21 cellular contexts compared by ENCODE assay signal in genomic region chr10:20596065-20596760, GRCh38.
DNase-seq lines count a peak whose midpoint lies in the region; ATAC-seq and TF ChIP-seq lines count a peak whose summit lies in the region.
"Had no signal": no experiment of that assay in that cellular context is flagged by ENCODE, and none has a peak within 500 bp of the region (broad histone marks: within the 10 kb centered on the region; RNA-seq: fewer than 3 reads in every experiment).

No MANE protein-coding gene starts in this region.

- POLR2A ChIA-PET in T-cell (lab: Charles Lee) = no interaction called here

- TF ChIP-seq CTCF in cardiac muscle cell (IDR thresholded peaks at IDR 0.05; ENCODE audit: low read depth, low read length) (no peak), endothelial cell (IDR thresholded peaks at IDR 0.05; ENCODE audit: unreplicated experiment) (no peak)

- H3K36me3 Mint-ChIP-seq in endothelial cell (ENCODE audit: low read depth, unreplicated experiment) (no peaks in the 10 kb centered on the region), T-cell (no peaks in the 10 kb centered on the region)
- H3K36me3 Mint-ChIP-seq: CD8-positive, alpha-beta T cell had no signal

- H3K4me3 Mint-ChIP-seq in endothelial cell (ENCODE audit: unreplicated experiment) (no peak overlapping the region), T-cell (no peak overlapping the region)
- H3K4me3 Mint-ChIP-seq: activated CD8-positive, alpha-beta T cell treated with anti-CD3 and anti-CD28 coated beads, Interleukin-2, amount 10 ng/mL, durations not matched to agents 7 days and 5 days; activated T-helper 1 cell treated with anti-CD3 and anti-CD28 coated beads, Interleukin-12 subunit alpha, Interleukin-12 subunit beta, Interleukin-2, Interleukin-4 antibody, amounts not matched to agents 30 ng/mL and 10 ng/mL and 1 ng/mL, durations not matched to agents 14 hours and 24 hours and 36 hours; CD8-positive, alpha-beta T cell had no signal

- H3K36me3 ChIP-seq in cardiac muscle cell = no peaks in the 10 kb centered on the region
- no peaks in the 10 kb centered on the region for H3K36me3 ChIP-seq in mesodermal cell (ENCODE audit: control insufficient read depth, insufficient read depth, low read length)
- H3K36me3 ChIP-seq: colonic mucosa, heart right ventricle, thoracic aorta, WERI-Rb-1 had no signal

- peaks cover 4% of the 10 kb centered on the region for H3K4me1 Mint-ChIP-seq in endothelial cell (ENCODE audit: unreplicated experiment)
- H3K4me1 Mint-ChIP-seq in T-cell = no peaks in the 10 kb centered on the region

- peaks cover 9% of the 10 kb centered on the region for H3K4me1 ChIP-seq in cardiac muscle cell (ENCODE audit: low read depth)
- H3K4me1 ChIP-seq in mesodermal cell (ENCODE audit: control insufficient read depth, insufficient read depth, low read length, poor library complexity, severe bottlenecking) = peaks cover 13% of the 10 kb centered on the region
- H3K4me1 ChIP-seq: colonic mucosa had no signal

- H3K27me3 Mint-ChIP-seq in endothelial cell (ENCODE audit: unreplicated experiment) = peaks cover 1% of the 10 kb centered on the region
- H3K27me3 Mint-ChIP-seq in T-cell = no peaks in the 10 kb centered on the region

- DNase-seq in cardiac muscle cell (ENCODE audit: low read depth in 1 of 2, low spot score in 1 of 2) (peak in 1 of 2 donors; percentile 19), Right ventricle myocardium inferior (ENCODE audit: missing footprints) (no peak), endothelial cell (ENCODE audit: low spot score) (no peak), T-cell (no peak)
- DNase-seq in stimulated activated CD4-positive, alpha-beta T cell treated with anti-CD3 and anti-CD28 coated beads, Interleukin-1b, Interleukin-23, amount 100 ng/mL, for 48 hours = no peak
- DNase-seq: activated CD8-positive, alpha-beta T cell treated with anti-CD3 and anti-CD28 coated beads, Interleukin-2, amount 10 ng/mL, durations not matched to agents 7 days and 5 days; CD8-positive, alpha-beta T cell; colonic mucosa; DND-41; heart right ventricle; left colon; NCI-H1694; NCI-H510A treated with DMSO at 0.1 percent for 48 hours; WERI-Rb-1 had no signal

- H3K9me3 ChIP-seq in cardiac muscle cell (ENCODE audit: low read depth) = no peaks in the 10 kb centered on the region
- no peaks in the 10 kb centered on the region for H3K9me3 ChIP-seq in mesodermal cell (ENCODE audit: control insufficient read depth, low read length)
- H3K9me3 ChIP-seq: colonic mucosa, heart right ventricle, thoracic aorta had no signal

- intact Hi-C loops in Right ventricle myocardium inferior (cut with DNase I) = no loop called here

- H3K27ac ChIP-seq in cardiac muscle cell (peak overlapping the region; percentile 5), mesodermal cell (ENCODE audit: low read depth, low read length, severe bottlenecking) (peak overlapping the region; percentile 93)
- H3K27ac ChIP-seq: colonic mucosa, epithelial cell of prostate, SK-N-MC, WERI-Rb-1 had no signal

- no CpG with 5 or more reads among the region's 1 CpG for WGBS in mesodermal cell (ENCODE audit: insufficient coverage in 2 of 2), 2 experiments

- CTCF ChIA-PET in T-cell (lab: Charles Lee) = interaction anchor here in 1 of 2 donors (0.7 kb wide), 1 partner anchor 31 kb away, joined by 8 read pairs; no protein-coding TSS in a partner anchor

- ATAC-seq in Right ventricle myocardium inferior = no peak
- no peak for ATAC-seq in GM21723 (IDR thresholded peaks at IDR 0.05; ENCODE audit: unreplicated experiment)
- ATAC-seq in HG03469 (IDR thresholded peaks at IDR 0.05; ENCODE audit: unreplicated experiment) = no peak
- no peak for ATAC-seq in T-cell (replicated peaks in 1 of 4)
- ATAC-seq: activated CD8-positive, alpha-beta T cell treated with anti-CD3 and anti-CD28 coated beads, Interleukin-2, amount 10 ng/mL, durations not matched to agents 7 days and 5 days; CD8-positive, alpha-beta T cell; left colon had no signal

- H3K27ac Mint-ChIP-seq in endothelial cell (ENCODE audit: unreplicated experiment) = peak overlapping the region; percentile 21
- H3K27ac Mint-ChIP-seq in T-cell = no peak overlapping the region
- H3K27ac Mint-ChIP-seq: activated CD8-positive, alpha-beta T cell treated with anti-CD3 and anti-CD28 coated beads, Interleukin-2, amount 10 ng/mL, durations not matched to agents 7 days and 5 days; activated T-helper 1 cell treated with anti-CD3 and anti-CD28 coated beads, Interleukin-12 subunit alpha, Interleukin-12 subunit beta, Interleukin-2, Interleukin-4 antibody, amounts not matched to agents 30 ng/mL and 10 ng/mL and 1 ng/mL, durations not matched to agents 14 hours and 24 hours and 36 hours; CD8-positive, alpha-beta T cell had no signal

- H3K9me3 Mint-ChIP-seq in endothelial cell (ENCODE audit: unreplicated experiment) = no peaks in the 10 kb centered on the region
- peaks cover 0 to 4% (median 0%) of the 10 kb centered on the region in 3 donors for H3K9me3 Mint-ChIP-seq in T-cell
- H3K9me3 Mint-ChIP-seq: CD8-positive, alpha-beta T cell had no signal

- no peak overlapping the region for H3K4me3 ChIP-seq in cardiac muscle cell
- no peak overlapping the region for H3K4me3 ChIP-seq in mesodermal cell (ENCODE audit: extremely low read depth, insufficient read depth, low read length, poor library complexity, severe bottlenecking)
- H3K4me3 ChIP-seq: colonic mucosa, heart right ventricle, SK-N-MC, thoracic aorta had no signal

- no peaks in the 10 kb centered on the region for H3K27me3 ChIP-seq in cardiac muscle cell
- H3K27me3 ChIP-seq: colonic mucosa, heart right ventricle had no signal
